17 cellular contexts compared by ENCODE assay signal in genomic region chr20:44489931-44490330, GRCh38. TPM values are rescaled to one million over a fixed set of nuclear protein-coding genes. Genes with fewer than 3 reads are reported as not detected.
DNase-seq lines count a peak whose midpoint lies in the region; ATAC-seq and TF ChIP-seq lines count a peak whose summit lies in the region.
"Had no signal": no experiment of that assay in that cellular context is flagged by ENCODE, and none has a peak within 500 bp of the region (broad histone marks: within the 10 kb centered on the region; RNA-seq: fewer than 3 reads in every experiment).

No MANE protein-coding gene starts in this region.

- TF ChIP-seq CTCF in mammary epithelial cell (conservative IDR thresholded peaks at IDR 0.05 in 1 of 2, IDR thresholded peaks at IDR 0.05 in 1 of 2; ENCODE audit: extremely low read depth in 1 of 2, insufficient read depth in 1 of 2, low read depth in 1 of 2, low read length in 2 of 2): no peak
- TF ChIP-seq CTCF in breast epithelium (IDR thresholded peaks at IDR 0.05): no peak
- TF ChIP-seq CTCF in GM20000 (IDR thresholded peaks at IDR 0.05; ENCODE audit: extremely low read depth, missing control alignments): no peak
- no peak for TF ChIP-seq CTCF in vagina (IDR thresholded peaks at IDR 0.05)

- H3K36me3 ChIP-seq in mammary epithelial cell (ENCODE audit: insufficient read depth, low read length) (peaks cover 11% of the 10 kb centered on the region), breast epithelium (no peaks in the 10 kb centered on the region), vagina (peaks cover 0 to 39% of the 10 kb centered on the region in 2 donors)

- dilution Hi-C loops in mammary epithelial cell (cut with HindIII; ENCODE audit: low sequenced_read_pairs): no loop called here

- H3K4me2 ChIP-seq in mammary epithelial cell (ENCODE audit: insufficient read depth, low read depth, low read length): no peak overlapping the region

- peaks cover 64% of the 10 kb centered on the region for H3K36me3 Mint-ChIP-seq in activated T-helper 2 cell treated with anti-CD3 and anti-CD28 coated beads, Interferon-gamma antibody, Interleukin-2, Interleukin-4, amounts not matched to agents 10 μg/mL and 5 μg/mL and 100 μg/mL, durations not matched to agents 14 hours and 24 hours and 36 hours (ENCODE audit: low read depth)

- H3K9me3 ChIP-seq in mammary epithelial cell (replicated peaks; ENCODE audit: insufficient read depth, low read length) (no peaks in the 10 kb centered on the region), breast epithelium (no peaks in the 10 kb centered on the region), vagina (no peaks in the 10 kb centered on the region)
- H3K9me3 ChIP-seq: SJSA1 had no signal

- no peak overlapping the region for H3K9ac ChIP-seq in mammary epithelial cell (ENCODE audit: insufficient read depth, low read length)

- H3K4me3 Mint-ChIP-seq in activated T-helper 2 cell treated with anti-CD3 and anti-CD28 coated beads, Interferon-gamma antibody, Interleukin-2, Interleukin-4, amounts not matched to agents 10 μg/mL and 5 μg/mL and 100 μg/mL, durations not matched to agents 14 hours and 24 hours and 36 hours (ENCODE audit: low read depth): no peak overlapping the region
- H3K4me3 Mint-ChIP-seq: central memory CD8-positive, alpha-beta T cell had no signal

- 98% methylated on average over 3 of the region's 3 CpGs for WGBS in mammary epithelial cell (ENCODE audit: low coverage, missing lambda C conversion rate)

- peaks cover 8% of the 10 kb centered on the region for H3K4me1 Mint-ChIP-seq in activated T-helper 2 cell treated with anti-CD3 and anti-CD28 coated beads, Interferon-gamma antibody, Interleukin-2, Interleukin-4, amounts not matched to agents 10 μg/mL and 5 μg/mL and 100 μg/mL, durations not matched to agents 14 hours and 24 hours and 36 hours (ENCODE audit: low read depth)

- intact Hi-C loops in mammary epithelial cell (cut with micrococcal nuclease) (loop anchor here (10.0 kb wide), 1 partner anchor 245 kb away; no protein-coding TSS in a partner anchor), breast epithelium (cut with DNase I; ENCODE audit: low total_unique reads) (no loop called here), vagina (cut with DNase I) (no loop called here)
- intact Hi-C loops in activated T-helper 2 cell treated with anti-CD3 and anti-CD28 coated beads, Interferon-gamma antibody, Interleukin-2, Interleukin-4, amounts not matched to agents 10 μg/mL and 5 μg/mL and 100 μg/mL, durations not matched to agents 14 hours and 24 hours and 36 hours (cut with micrococcal nuclease): no loop called here

- in situ Hi-C loops in mammary epithelial cell (cut with MboI; ENCODE audit: low sequenced_read_pairs in 2 of 2): no loop called here

- H3K27ac ChIP-seq in mammary epithelial cell (ENCODE audit: insufficient read depth, low read depth, low read length): no peak overlapping the region
- H3K27ac ChIP-seq in breast epithelium: no peak overlapping the region
- H3K27ac ChIP-seq in vagina: peak overlapping the region; percentile 88
- H3K27ac ChIP-seq: SJSA1 had no signal

- H2AFZ ChIP-seq in mammary epithelial cell (ENCODE audit: low read depth, low read length): no peak overlapping the region

- H3K4me1 ChIP-seq in mammary epithelial cell (ENCODE audit: insufficient read depth, low read length) (peaks cover 12% of the 10 kb centered on the region), breast epithelium (no peaks in the 10 kb centered on the region), vagina (peaks cover 54% of the 10 kb centered on the region)

- TSS peak; percentile 7 for BruUV-seq in mammary epithelial cell (replicated peaks; lab: Mats Ljungman, UMichigan)

- TF ChIP-seq POLR2A in breast epithelium (IDR thresholded peaks at IDR 0.05): no peak
- no peak for TF ChIP-seq POLR2A in vagina (IDR thresholded peaks at IDR 0.05)

- H3K27me3 Mint-ChIP-seq in activated T-helper 2 cell treated with anti-CD3 and anti-CD28 coated beads, Interferon-gamma antibody, Interleukin-2, Interleukin-4, amounts not matched to agents 10 μg/mL and 5 μg/mL and 100 μg/mL, durations not matched to agents 14 hours and 24 hours and 36 hours (ENCODE audit: low read depth): no peaks in the 10 kb centered on the region
- H3K27me3 Mint-ChIP-seq: central memory CD8-positive, alpha-beta T cell had no signal

- H3K79me2 ChIP-seq in mammary epithelial cell (ENCODE audit: insufficient read depth, low read length): peaks cover 3% of the 10 kb centered on the region

- H3K9me3 Mint-ChIP-seq in activated T-helper 2 cell treated with anti-CD3 and anti-CD28 coated beads, Interferon-gamma antibody, Interleukin-2, Interleukin-4, amounts not matched to agents 10 μg/mL and 5 μg/mL and 100 μg/mL, durations not matched to agents 14 hours and 24 hours and 36 hours: no peaks in the 10 kb centered on the region
- H3K9me3 Mint-ChIP-seq: central memory CD8-positive, alpha-beta T cell had no signal

- peak overlapping the region; percentile 42 for H3K27ac Mint-ChIP-seq in activated T-helper 2 cell treated with anti-CD3 and anti-CD28 coated beads, Interferon-gamma antibody, Interleukin-2, Interleukin-4, amounts not matched to agents 10 μg/mL and 5 μg/mL and 100 μg/mL, durations not matched to agents 14 hours and 24 hours and 36 hours

- CTCF ChIA-PET in mammary epithelial cell (lab: Charles Lee; ENCODE audit: low non-redundant PET): no interaction called here

- DNase-seq in mammary epithelial cell: no peak
- DNase-seq in breast epithelium (ENCODE audit: low spot score in 2 of 2): no peak
- peak; percentile 41 for DNase-seq in GM20000 (ENCODE audit: low spot score)
- DNase-seq in activated T-helper 2 cell treated with anti-CD3 and anti-CD28 coated beads, Interferon-gamma antibody, Interleukin-2, Interleukin-4, amounts not matched to agents 10 μg/mL and 5 μg/mL and 100 μg/mL, durations not matched to agents 14 hours and 24 hours and 36 hours (ENCODE audit: low spot score): no peak
- no peak for DNase-seq in vagina (ENCODE audit: extremely low spot score in 2 of 2)
- no peak for DNase-seq in HuH-7.5 (ENCODE audit: low spot score)
- DNase-seq: activated CD4-positive, CD25-positive, alpha-beta regulatory T cell treated with anti-CD3 and anti-CD28 coated beads, Interleukin-2, amount 50 U/mL, for 72 hours; Calu3; effector memory CD4-positive, alpha-beta T cell; left ventricle myocardium superior; NCI-H82; occipital lobe; T-helper 9 cell had no signal

- H3K27me3 ChIP-seq in mammary epithelial cell (ENCODE audit: insufficient read depth, low read length) (no peaks in the 10 kb centered on the region), breast epithelium (no peaks in the 10 kb centered on the region), vagina (no peaks in the 10 kb centered on the region)
- H3K27me3 ChIP-seq: SJSA1 had no signal

- H4K20me1 ChIP-seq in mammary epithelial cell (ENCODE audit: insufficient read depth, low read length): no peaks in the 10 kb centered on the region

- H3K4me3 ChIP-seq in mammary epithelial cell (replicated peaks in 1 of 3; ENCODE audit: insufficient read depth in 1 of 3, low read depth in 2 of 3, low read length in 3 of 3): no peak overlapping the region
- H3K4me3 ChIP-seq in breast epithelium: no peak overlapping the region
- no peak overlapping the region for H3K4me3 ChIP-seq in vagina
- H3K4me3 ChIP-seq: SJSA1 had no signal

- ATAC-seq in HG03196 (IDR thresholded peaks at IDR 0.05; ENCODE audit: unreplicated experiment): no peak
- ATAC-seq: left ventricle myocardium superior, Panc1 had no signal

RNA-seq across cellular contexts. Expression of gene TTPAL, which starts 14.3 kb away (rescaled TPM):
- total RNA-seq in mammary epithelial cell (10 to 100 TPM; 59.0 TPM), breast epithelium (10 to 100 TPM; 13.5 to 40.8 (median 14.7) TPM), vagina (16.0 TPM)
- polyA plus RNA-seq in mammary epithelial cell: 16.1 TPM
- polyA minus RNA-seq in mammary epithelial cell: 72.9 TPM
- total RNA-seq in activated T-helper 2 cell treated with anti-CD3 and anti-CD28 coated beads, Interferon-gamma antibody, Interleukin-2, Interleukin-4, amounts not matched to agents 10 μg/mL and 5 μg/mL and 100 μg/mL, durations not matched to agents 14 hours and 24 hours and 36 hours: 19.7 and 20.8 TPM in 2 replicates

RNA-seq across cellular contexts. Expression of gene SERINC3, which starts 31.9 kb away (rescaled TPM):
- total RNA-seq in mammary epithelial cell (100 to 1,000 TPM; 101 to 153 TPM), breast epithelium (100 to 1,000 TPM in 2 of 3 donors, 10 to 100 TPM in 1; 91.1 to 254 (median 100) TPM), vagina (77.3 TPM)
- 169 TPM for polyA plus RNA-seq in mammary epithelial cell
- 194 TPM for polyA minus RNA-seq in mammary epithelial cell
- 51.2 and 52.5 TPM in 2 replicates for total RNA-seq in activated T-helper 2 cell treated with anti-CD3 and anti-CD28 coated beads, Interferon-gamma antibody, Interleukin-2, Interleukin-4, amounts not matched to agents 10 μg/mL and 5 μg/mL and 100 μg/mL, durations not matched to agents 14 hours and 24 hours and 36 hours
